In genomic region chr13:33123066-33123940, GRCh38 we compare ENCODE assay signal across 10 cellular contexts.
DNase-seq lines count a peak whose midpoint lies in the region; ATAC-seq, FAIRE-seq and TF ChIP-seq lines count a peak whose summit lies in the region.
"Had no signal": no experiment of that assay in that cellular context is flagged by ENCODE, and none has a peak within 500 bp of the region (broad histone marks: within the 10 kb centered on the region; RNA-seq: fewer than 3 reads in every experiment).

No MANE protein-coding gene starts in this region.

- H3K27ac ChIP-seq in transverse colon, result peak overlapping the region; percentile 58 to 83 (median 74)
- H3K27ac ChIP-seq in WERI-Rb-1, result no peak overlapping the region

- H3K36me3 ChIP-seq in transverse colon, result peaks cover 0 to 9% (median 3%) of the 10 kb centered on the region in 4 donors
- no peaks in the 10 kb centered on the region for H3K36me3 ChIP-seq in WERI-Rb-1

- no peak for TF ChIP-seq EP300 in transverse colon (IDR thresholded peaks at IDR 0.05; ENCODE audit: low read depth)

- H3K4me1 ChIP-seq in transverse colon, result peaks cover 7 to 43% (median 15%) of the 10 kb centered on the region in 4 donors

- H3K4me3 ChIP-seq in transverse colon (no peak overlapping the region), WERI-Rb-1 (ENCODE audit: low read depth, low read length) (no peak overlapping the region)

- H3K4me1 Mint-ChIP-seq in activated T-helper 2 cell treated with anti-CD3 and anti-CD28 coated beads, Interferon-gamma antibody, Interleukin-2, Interleukin-4, amounts not matched to agents 10 μg/mL and 5 μg/mL and 100 μg/mL, durations not matched to agents 14 hours and 24 hours and 36 hours (ENCODE audit: low read depth), result peaks cover 8% of the 10 kb centered on the region
- no peaks in the 10 kb centered on the region for H3K4me1 Mint-ChIP-seq in activated naive CD8-positive, alpha-beta T cell treated with anti-CD3 and anti-CD28 coated beads, Interleukin-2, amount 50 U/mL, for 24 hours

- WGBS in transverse colon (ENCODE audit: low coverage in 1 of 2), 2 donors, result 78 to 81% methylated on average over 3 to 9 of the region's 9 CpGs

- DNase-seq in DMS79 treated with DMSO at 0.1 percent for 48 hours (lab: John Stamatoyannopoulos, UW), result peak; percentile 39
- no peak for DNase-seq in DMS79 (lab: John Stamatoyannopoulos, UW)
- DNase-seq in activated T-helper 2 cell treated with anti-CD3 and anti-CD28 coated beads, Interferon-gamma antibody, Interleukin-2, Interleukin-4, amounts not matched to agents 10 μg/mL and 5 μg/mL and 100 μg/mL, durations not matched to agents 14 hours and 24 hours and 36 hours (ENCODE audit: low spot score), result no peak
- DNase-seq in inferior parietal cortex (ENCODE audit: extremely low spot score), result peak; percentile 41
- DNase-seq in transverse colon, result no peak
- no peak for DNase-seq in WERI-Rb-1
- no peak for DNase-seq in GM12891 (ENCODE audit: insufficient read length, low spot score)
- DNase-seq in activated naive CD8-positive, alpha-beta T cell treated with anti-CD3 and anti-CD28 coated beads, Interleukin-2, amount 50 U/mL, for 24 hours, result no peak
- DNase-seq: NCI-H1048 had no signal

- H3K9me3 Mint-ChIP-seq in activated T-helper 2 cell treated with anti-CD3 and anti-CD28 coated beads, Interferon-gamma antibody, Interleukin-2, Interleukin-4, amounts not matched to agents 10 μg/mL and 5 μg/mL and 100 μg/mL, durations not matched to agents 14 hours and 24 hours and 36 hours, result no peaks in the 10 kb centered on the region
- no peaks in the 10 kb centered on the region for H3K9me3 Mint-ChIP-seq in activated naive CD8-positive, alpha-beta T cell treated with anti-CD3 and anti-CD28 coated beads, Interleukin-2, amount 50 U/mL, for 24 hours

- no peaks in the 10 kb centered on the region for H3K36me3 Mint-ChIP-seq in activated T-helper 2 cell treated with anti-CD3 and anti-CD28 coated beads, Interferon-gamma antibody, Interleukin-2, Interleukin-4, amounts not matched to agents 10 μg/mL and 5 μg/mL and 100 μg/mL, durations not matched to agents 14 hours and 24 hours and 36 hours (ENCODE audit: low read depth)
- H3K36me3 Mint-ChIP-seq in activated naive CD8-positive, alpha-beta T cell treated with anti-CD3 and anti-CD28 coated beads, Interleukin-2, amount 50 U/mL, for 24 hours (ENCODE audit: low read depth), result no peaks in the 10 kb centered on the region

- ATAC-seq in activated naive CD8-positive, alpha-beta T cell treated with anti-CD3 and anti-CD28 coated beads, Interleukin-2, amount 50 U/mL, for 24 hours, result no peak

- TF ChIP-seq POLR2A in transverse colon (IDR thresholded peaks at IDR 0.05) (no peak), GM12891 (IDR thresholded peaks at IDR 0.05; ENCODE audit: low read depth, low read length) (no peak)

- no peak for FAIRE-seq in GM12891 (lab: Jason Lieb, UNC)
- FAIRE-seq: A204.1 had no signal

- H3K27me3 Mint-ChIP-seq in activated T-helper 2 cell treated with anti-CD3 and anti-CD28 coated beads, Interferon-gamma antibody, Interleukin-2, Interleukin-4, amounts not matched to agents 10 μg/mL and 5 μg/mL and 100 μg/mL, durations not matched to agents 14 hours and 24 hours and 36 hours (ENCODE audit: low read depth), result no peaks in the 10 kb centered on the region
- peaks cover 2% of the 10 kb centered on the region for H3K27me3 Mint-ChIP-seq in activated naive CD8-positive, alpha-beta T cell treated with anti-CD3 and anti-CD28 coated beads, Interleukin-2, amount 50 U/mL, for 24 hours

- TF ChIP-seq CTCF in transverse colon (IDR thresholded peaks at IDR 0.05), result no peak
- TF ChIP-seq CTCF in WERI-Rb-1 (IDR thresholded peaks at IDR 0.05; ENCODE audit: low read depth, low read length), result no peak

- intact Hi-C loops in activated T-helper 2 cell treated with anti-CD3 and anti-CD28 coated beads, Interferon-gamma antibody, Interleukin-2, Interleukin-4, amounts not matched to agents 10 μg/mL and 5 μg/mL and 100 μg/mL, durations not matched to agents 14 hours and 24 hours and 36 hours (cut with micrococcal nuclease), result no loop called here
- intact Hi-C loops in transverse colon (cut with DNase I; ENCODE audit: low total_unique reads), result no loop called here

- H3K4me3 Mint-ChIP-seq in activated T-helper 2 cell treated with anti-CD3 and anti-CD28 coated beads, Interferon-gamma antibody, Interleukin-2, Interleukin-4, amounts not matched to agents 10 μg/mL and 5 μg/mL and 100 μg/mL, durations not matched to agents 14 hours and 24 hours and 36 hours (ENCODE audit: low read depth), result no peak overlapping the region
- no peak overlapping the region for H3K4me3 Mint-ChIP-seq in activated naive CD8-positive, alpha-beta T cell treated with anti-CD3 and anti-CD28 coated beads, Interleukin-2, amount 50 U/mL, for 24 hours

- in situ Hi-C loops in transverse colon (cut with MboI; ENCODE audit: low pct_ligation_motif_present in 1 of 4, low pct_unique_long_range_greater_than_20kb in 1 of 4, low sequenced_read_pairs in 3 of 4), result loop anchor here in 1 of 4 donors (25.0 kb wide), 1 partner anchor 414 kb away; no protein-coding TSS in a partner anchor

- H3K9me3 ChIP-seq in transverse colon (no peaks in the 10 kb centered on the region), WERI-Rb-1 (ENCODE audit: severe bottlenecking) (no peaks in the 10 kb centered on the region)

- peak overlapping the region; percentile 31 for H3K27ac Mint-ChIP-seq in activated T-helper 2 cell treated with anti-CD3 and anti-CD28 coated beads, Interferon-gamma antibody, Interleukin-2, Interleukin-4, amounts not matched to agents 10 μg/mL and 5 μg/mL and 100 μg/mL, durations not matched to agents 14 hours and 24 hours and 36 hours
- no peak overlapping the region for H3K27ac Mint-ChIP-seq in activated naive CD8-positive, alpha-beta T cell treated with anti-CD3 and anti-CD28 coated beads, Interleukin-2, amount 50 U/mL, for 24 hours

- H3K27me3 ChIP-seq in transverse colon (no peaks in the 10 kb centered on the region), WERI-Rb-1 (ENCODE audit: insufficient read depth, low read depth, severe bottlenecking) (no peaks in the 10 kb centered on the region)

TF ChIP-seq in GM12891, 5 proteins besides CTCF, POLR2A, EP300 and RAD21:
- TF ChIP-seq SPI1 (IDR thresholded peaks at IDR 0.05; ENCODE audit: low read depth, low read length) (no peak), PAX5 (IDR thresholded peaks at IDR 0.05; ENCODE audit: insufficient read depth, low read length, severe bottlenecking) (no peak), TAF1 (IDR thresholded peaks at IDR 0.05; ENCODE audit: low read depth, low read length) (no peak), POU2F2 (IDR thresholded peaks at IDR 0.05; ENCODE audit: low read depth, low read length) (no peak)

Comparison
In these comparisons a context has a peak if more than half of its experiments do, and no peak if none do; other contexts are left out.
1. DNase-seq: peak in DMS79 treated with DMSO at 0.1 percent for 48 hours (single experiment) and inferior parietal cortex (single experiment); none in DMS79 (single experiment), activated T-helper 2 cell treated with anti-CD3 and anti-CD28 coated beads, Interferon-gamma antibody, Interleukin-2, Interleukin-4, amounts not matched to agents 10 μg/mL and 5 μg/mL and 100 μg/mL, durations not matched to agents 14 hours and 24 hours and 36 hours (single experiment), transverse colon (single experiment), WERI-Rb-1 (single experiment), GM12891 (single experiment) and activated naive CD8-positive, alpha-beta T cell treated with anti-CD3 and anti-CD28 coated beads, Interleukin-2, amount 50 U/mL, for 24 hours (single experiment).